ENCODE assay signal across 30 cellular contexts in the genomic region with DNA sequence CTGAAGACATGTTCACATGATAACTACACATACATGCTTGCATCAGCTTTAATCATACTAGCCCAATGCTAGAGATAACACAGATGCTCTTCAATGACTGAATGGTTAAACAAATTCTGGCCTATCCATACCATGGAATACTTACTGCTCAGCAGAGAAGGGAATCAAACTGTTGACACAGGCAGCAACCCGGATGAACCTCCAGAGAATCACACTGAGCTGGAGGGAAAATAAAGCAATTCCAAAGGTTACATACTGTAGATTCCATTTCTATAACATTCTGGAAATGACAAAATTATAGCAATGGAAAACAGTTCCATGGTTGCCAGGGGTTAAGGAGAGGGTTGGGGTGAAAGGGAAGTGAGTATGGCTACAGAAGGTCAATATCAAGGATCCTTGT.
"Had no signal": no experiment of that assay in that cellular context is flagged by ENCODE, and none has a peak within 500 bp of the region (broad histone marks: within the 10 kb centered on the region; RNA-seq: fewer than 3 reads in every experiment).

No MANE protein-coding gene starts in this region.

- ATAC-seq: body of pancreas; effector memory CD8-positive, alpha-beta T cell; stimulated activated memory B cell treated with anti-CD40 and anti-IgM and Interleukin-4, amounts not matched to agents 10 μg/mL and 1 μg/mL and 100 μg/mL, for 72 hours had no signal

- H3K27ac ChIP-seq: adrenal gland, body of pancreas, colonic mucosa, left lung, lower lobe of right lung, neutrophil, ovary, suprapubic skin, tibial artery had no signal

- FAIRE-seq: endothelial cell of umbilical vein had no signal

- H3K4me1 ChIP-seq: adrenal gland, body of pancreas, colonic mucosa, lower lobe of right lung, tibial artery had no signal

- H3K9me3 Mint-ChIP-seq: activated CD4-positive, alpha-beta memory T cell treated with anti-CD3 and anti-CD28 coated beads for 36 hours; activated CD4-positive, alpha-beta T cell treated with anti-CD3 and anti-CD28 coated beads, Interleukin-2, amount 10 ng/mL, durations not matched to agents 24 days and 14 days; activated naive CD4-positive, alpha-beta T cell treated with anti-CD3 and anti-CD28 coated beads for 36 hours; activated naive CD8-positive, alpha-beta T cell treated with anti-CD3 and anti-CD28 coated beads for 36 hours; activated T-helper 1 cell treated with anti-CD3 and anti-CD28 coated beads, Interleukin-12 subunit alpha, Interleukin-12 subunit beta, Interleukin-2, Interleukin-4 antibody, amounts not matched to agents 30 ng/mL and 10 ng/mL and 1 ng/mL, durations not matched to agents 14 hours and 24 hours and 36 hours; effector memory CD8-positive, alpha-beta T cell; nephron; stimulated activated memory B cell treated with anti-CD40 and anti-IgM and Interleukin-4, amounts not matched to agents 10 μg/mL and 1 μg/mL and 100 μg/mL, for 72 hours had no signal

- H3K4me1 Mint-ChIP-seq: activated naive CD8-positive, alpha-beta T cell treated with anti-CD3 and anti-CD28 coated beads for 36 hours; nephron had no signal

- H3K4me2 ChIP-seq: smooth muscle cell had no signal

- H3K27me3 ChIP-seq: adrenal gland, body of pancreas, colonic mucosa, left lung, neutrophil, ovary, suprapubic skin, tibial artery had no signal

- H3K4me3 Mint-ChIP-seq: activated CD4-positive, alpha-beta memory T cell treated with anti-CD3 and anti-CD28 coated beads for 36 hours; activated CD4-positive, alpha-beta T cell treated with anti-CD3 and anti-CD28 coated beads, Interleukin-2, amount 10 ng/mL, durations not matched to agents 24 days and 14 days; activated naive CD4-positive, alpha-beta T cell treated with anti-CD3 and anti-CD28 coated beads for 36 hours; activated naive CD8-positive, alpha-beta T cell treated with anti-CD3 and anti-CD28 coated beads for 36 hours; activated T-helper 1 cell treated with anti-CD3 and anti-CD28 coated beads, Interleukin-12 subunit alpha, Interleukin-12 subunit beta, Interleukin-2, Interleukin-4 antibody, amounts not matched to agents 30 ng/mL and 10 ng/mL and 1 ng/mL, durations not matched to agents 14 hours and 24 hours and 36 hours; effector memory CD8-positive, alpha-beta T cell; nephron; stimulated activated memory B cell treated with anti-CD40 and anti-IgM and Interleukin-4, amounts not matched to agents 10 μg/mL and 1 μg/mL and 100 μg/mL, for 72 hours had no signal

- H3K36me3 Mint-ChIP-seq: activated CD4-positive, alpha-beta memory T cell treated with anti-CD3 and anti-CD28 coated beads for 36 hours; activated naive CD8-positive, alpha-beta T cell treated with anti-CD3 and anti-CD28 coated beads for 36 hours; stimulated activated memory B cell treated with anti-CD40 and anti-IgM and Interleukin-4, amounts not matched to agents 10 μg/mL and 1 μg/mL and 100 μg/mL, for 72 hours had no signal

- H3K27ac Mint-ChIP-seq: activated CD4-positive, alpha-beta memory T cell treated with anti-CD3 and anti-CD28 coated beads for 36 hours; activated CD4-positive, alpha-beta T cell treated with anti-CD3 and anti-CD28 coated beads, Interleukin-2, amount 10 ng/mL, durations not matched to agents 24 days and 14 days; activated naive CD4-positive, alpha-beta T cell treated with anti-CD3 and anti-CD28 coated beads for 36 hours; activated naive CD8-positive, alpha-beta T cell treated with anti-CD3 and anti-CD28 coated beads for 36 hours; activated T-helper 1 cell treated with anti-CD3 and anti-CD28 coated beads, Interleukin-12 subunit alpha, Interleukin-12 subunit beta, Interleukin-2, Interleukin-4 antibody, amounts not matched to agents 30 ng/mL and 10 ng/mL and 1 ng/mL, durations not matched to agents 14 hours and 24 hours and 36 hours; effector memory CD8-positive, alpha-beta T cell; nephron; progenitor cell of endocrine pancreas; stimulated activated memory B cell treated with anti-CD40 and anti-IgM and Interleukin-4, amounts not matched to agents 10 μg/mL and 1 μg/mL and 100 μg/mL, for 72 hours had no signal

- H3K36me3 ChIP-seq: adrenal gland, colonic mucosa, left lung, lower lobe of right lung, neutrophil, ovary, suprapubic skin, tibial artery had no signal

- H3K27me3 Mint-ChIP-seq: progenitor cell of endocrine pancreas; stimulated activated memory B cell treated with anti-CD40 and anti-IgM and Interleukin-4, amounts not matched to agents 10 μg/mL and 1 μg/mL and 100 μg/mL, for 72 hours had no signal

- H3K9me3 ChIP-seq: adrenal gland, body of pancreas, colonic mucosa, left lung, lower lobe of right lung, neutrophil, ovary, suprapubic skin, tibial artery had no signal

- DNase-seq: activated CD4-positive, alpha-beta memory T cell treated with anti-CD3 and anti-CD28 coated beads for 36 hours; activated CD4-positive, alpha-beta T cell treated with anti-CD3 and anti-CD28 coated beads, Interleukin-2, amount 10 ng/mL, durations not matched to agents 24 days and 14 days; activated CD4-positive, CD25-positive, alpha-beta regulatory T cell treated with anti-CD3 and anti-CD28 coated beads, Interleukin-2, amount 50 U/mL, for 72 hours; activated CD8-positive, alpha-beta memory T cell treated with anti-CD3 and anti-CD28 coated beads, Interleukin-2, amount 50 U/mL, for 4 hours; activated effector memory CD4-positive, alpha-beta T cell treated with anti-CD3 and anti-CD28 coated beads, Interleukin-2, amount 50 U/mL, for 16 hours; activated naive CD4-positive, alpha-beta T cell treated with anti-CD3 and anti-CD28 coated beads for 36 hours; activated naive CD8-positive, alpha-beta T cell treated with anti-CD3 and anti-CD28 coated beads for 36 hours; activated T-cell treated with anti-CD3 and anti-CD28 coated beads, Interleukin-2, amount 50 U/mL, for 1 hour; adrenal gland; aorta; colonic mucosa; effector memory CD8-positive, alpha-beta T cell; foreskin melanocyte; left lung; ovary; stimulated activated CD4-positive, alpha-beta T cell treated with anti-CD3 and anti-CD28 coated beads, Interleukin-1b, Interleukin-23, amount 100 ng/mL, for 48 hours; stimulated activated CD4-positive, alpha-beta T cell treated with anti-CD3 and anti-CD28 coated beads, Interleukin-4, amount 100 ng/mL, for 4 hours; stimulated activated CD8-positive, alpha-beta memory T cell treated with anti-CD3 and anti-CD28 coated beads, Interleukin-4, amount 100 ng/mL, for 48 hours; T-helper 2 cell; tibial artery had no signal

- H3K4me3 ChIP-seq: adrenal gland, body of pancreas, colonic mucosa, left lung, lower lobe of right lung, ovary, smooth muscle cell, suprapubic skin, tibial artery had no signal
